In the genomic region with DNA sequence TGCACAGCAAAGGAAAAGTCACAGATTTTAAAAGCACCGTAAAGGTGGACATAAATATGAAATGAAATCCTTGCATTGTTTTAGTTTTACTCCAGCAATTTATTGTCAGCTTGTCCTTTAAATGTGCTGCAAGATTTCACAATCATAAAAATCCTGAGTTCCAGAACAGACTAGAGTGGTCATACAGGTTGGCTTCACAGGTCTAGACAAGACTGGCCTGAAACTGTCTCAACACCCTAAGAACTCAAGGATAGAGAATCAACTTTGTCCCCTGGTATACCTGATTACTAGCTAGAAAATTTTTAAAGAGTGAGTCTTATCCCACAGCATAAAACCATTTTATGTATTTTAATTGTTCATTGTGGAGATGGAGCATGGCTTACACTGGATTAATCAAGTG, we compare ENCODE assay signal across 19 cellular contexts.
DNase-seq lines count a peak whose midpoint lies in the region; ATAC-seq, FAIRE-seq and TF ChIP-seq lines count a peak whose summit lies in the region.
"Had no signal": no experiment of that assay in that cellular context is flagged by ENCODE, and none has a peak within 500 bp of the region (broad histone marks: within the 10 kb centered on the region; RNA-seq: fewer than 3 reads in every experiment).

No MANE protein-coding gene starts in this region.

- H3K27ac ChIP-seq in HepG2 (ENCODE audit: extremely low read length, insufficient read depth, low read length) (no peak overlapping the region), right lobe of liver (no peak overlapping the region), foreskin keratinocyte (no peak overlapping the region)
- H3K27ac ChIP-seq: BLaER1 treated with 17β-estradiol and CSF1 and Interleukin-3, amounts not matched to agents 10 nM and 100 nM; HL-60 had no signal

- CTCF ChIA-PET in HepG2 (lab: Yijun Ruan, JAX; ENCODE audit: low intra/inter-chr PET ratio, low total read pairs) = no interaction called here

- no peaks in the 10 kb centered on the region for H3K79me2 ChIP-seq in HepG2 (ENCODE audit: insufficient read depth, low read length)

- in situ Hi-C loops in HepG2 (cut with HindIII; ENCODE audit: extremely low pct_ligation_motif_present, low pct_unique_long_range_greater_than_20kb) = no loop called here

- no TSS peak for BruUV-seq in HepG2 (replicated peaks; lab: Mats Ljungman, UMichigan)

- no peak for TF ChIP-seq EP300 in HepG2 (IDR thresholded peaks at IDR 0.05; ENCODE audit: low read depth in 2 of 2, low read length in 2 of 2)
- TF ChIP-seq EP300 in HepG2 (CRISPR knock-in tag; IDR thresholded peaks at IDR 0.05; ENCODE audit: borderline replicate concordance) = no peak

- H3K4me3 ChIP-seq in HepG2 (replicated peaks in 1 of 3; ENCODE audit: insufficient read depth in 1 of 3, low read depth in 2 of 3, low read length in 3 of 3) (no peak overlapping the region), right lobe of liver (no peak overlapping the region), epithelial cell of esophagus (ENCODE audit: low read length) (no peak overlapping the region)
- H3K4me3 ChIP-seq: BLaER1 treated with 17β-estradiol and CSF1 and Interleukin-3, amounts not matched to agents 10 nM and 100 nM had no signal

- TF ChIP-seq CTCF in HepG2 (CRISPR knock-in tag; IDR thresholded peaks at IDR 0.05) (no peak), right lobe of liver (IDR thresholded peaks at IDR 0.05) (no peak), epithelial cell of esophagus (IDR thresholded peaks at IDR 0.05; ENCODE audit: insufficient read depth, low read depth, low read length, missing control alignments) (no peak), foreskin keratinocyte (conservative IDR thresholded peaks at IDR 0.05) (no peak)

- H3K4me2 ChIP-seq in HepG2 (ENCODE audit: low read depth, low read length) = no peak overlapping the region
- H3K4me2 ChIP-seq: BLaER1 treated with 17β-estradiol and CSF1 and Interleukin-3, amounts not matched to agents 10 nM and 100 nM had no signal

- H3K4me1 ChIP-seq in HepG2 (ENCODE audit: insufficient read depth, low read length) (no peaks in the 10 kb centered on the region), right lobe of liver (no peaks in the 10 kb centered on the region), foreskin keratinocyte (no peaks in the 10 kb centered on the region)
- H3K4me1 ChIP-seq: BLaER1 treated with 17β-estradiol and CSF1 and Interleukin-3, amounts not matched to agents 10 nM and 100 nM had no signal

- no peaks in the 10 kb centered on the region for H3K36me3 ChIP-seq in HepG2 (replicated peaks in 1 of 2; ENCODE audit: control insufficient read depth in 1 of 2, insufficient read depth in 2 of 2, low read length in 2 of 2)
- H3K36me3 ChIP-seq in right lobe of liver = no peaks in the 10 kb centered on the region
- H3K36me3 ChIP-seq: BLaER1 treated with 17β-estradiol and CSF1 and Interleukin-3, amounts not matched to agents 10 nM and 100 nM had no signal

- H4K20me1 ChIP-seq in HepG2 (ENCODE audit: insufficient read depth, low read length) = no peaks in the 10 kb centered on the region
- H4K20me1 ChIP-seq: BLaER1 treated with 17β-estradiol and CSF1 and Interleukin-3, amounts not matched to agents 10 nM and 100 nM had no signal

- no peak for DNase-seq in HepG2 (ENCODE audit: low spot score)
- DNase-seq in right lobe of liver = no peak
- DNase-seq in epithelial cell of esophagus (ENCODE audit: low read depth) = peak; percentile 95
- peak; percentile 69 to 86 for DNase-seq in foreskin keratinocyte
- no peak for DNase-seq in cortex of kidney (lab: John Stamatoyannopoulos, UW)
- DNase-seq in SKM-1 treated with dmso at 0.1 percent for 144 hours (lab: John Stamatoyannopoulos, UW; ENCODE audit: unreplicated experiment) = no peak
- DNase-seq: 8988T; Calu3; CD8-positive, alpha-beta T cell; DMS79 treated with DMSO at 0.1 percent for 48 hours; GF-D8; GOT3; H7; HFFc6 had no signal

- TF ChIP-seq POLR2A in HepG2 (IDR thresholded peaks at IDR 0.05; ENCODE audit: insufficient read depth in 1 of 2, low read depth in 2 of 2, low read length in 2 of 2) = no peak
- TF ChIP-seq POLR2A in right lobe of liver (IDR thresholded peaks at IDR 0.05) = no peak

- no peak for FAIRE-seq in HepG2 (lab: Jason Lieb, UNC)
- FAIRE-seq: HTR-8/SVneo had no signal

- no peak for TF ChIP-seq RAD21 in HepG2 (CRISPR knock-in tag; IDR thresholded peaks at IDR 0.05)

- H3K9me3 ChIP-seq in HepG2 (ENCODE audit: low read length) (no peaks in the 10 kb centered on the region), right lobe of liver (no peaks in the 10 kb centered on the region)
- H3K9me3 ChIP-seq: BLaER1 treated with 17β-estradiol and CSF1 and Interleukin-3, amounts not matched to agents 10 nM and 100 nM had no signal

- POLR2A ChIA-PET in HepG2 (lab: Yijun Ruan, JAX) = no interaction called here

- intact Hi-C loops in HepG2 (cut with micrococcal nuclease; ENCODE audit: unreplicated experiment) = no loop called here
- intact Hi-C loops in right lobe of liver (cut with DNase I) = no loop called here

- no peaks in the 10 kb centered on the region; a peak in 1 of 5 replicates for H3K27me3 ChIP-seq in HepG2 (ENCODE audit: control insufficient read depth in 1 of 2, insufficient read depth in 2 of 2, low read length in 2 of 2)
- H3K27me3 ChIP-seq in right lobe of liver = no peaks in the 10 kb centered on the region
- H3K27me3 ChIP-seq in foreskin keratinocyte = no peaks in the 10 kb centered on the region
- H3K27me3 ChIP-seq: BLaER1 treated with 17β-estradiol and CSF1 and Interleukin-3, amounts not matched to agents 10 nM and 100 nM had no signal

- 70% methylated on average over 1 of the region's 1 CpG for WGBS in HepG2 (ENCODE audit: low lambda C conversion rate)
- WGBS in right lobe of liver (ENCODE audit: insufficient coverage, low coverage, low lambda C conversion rate, missing lambda C conversion rate) = 67% methylated on average over 1 of the region's 1 CpG

- no peak overlapping the region for H3K9ac ChIP-seq in HepG2 (ENCODE audit: insufficient read depth, low read depth, low read length)
- H3K9ac ChIP-seq: BLaER1 treated with 17β-estradiol and CSF1 and Interleukin-3, amounts not matched to agents 10 nM and 100 nM had no signal

- ATAC-seq in HepG2 (no peak), right lobe of liver (no peak), foreskin keratinocyte (peak; percentile 85), GM18907 (IDR thresholded peaks at IDR 0.05; ENCODE audit: unreplicated experiment) (no peak)
- ATAC-seq: CD8-positive, alpha-beta T cell; HCT116 had no signal

- H2AFZ ChIP-seq in HepG2 (ENCODE audit: low read length) = no peak overlapping the region

TF ChIP-seq in HepG2, 621 proteins besides CTCF, POLR2A, EP300 and RAD21 (continues in another document):
- TF ChIP-seq, protein P1, sequence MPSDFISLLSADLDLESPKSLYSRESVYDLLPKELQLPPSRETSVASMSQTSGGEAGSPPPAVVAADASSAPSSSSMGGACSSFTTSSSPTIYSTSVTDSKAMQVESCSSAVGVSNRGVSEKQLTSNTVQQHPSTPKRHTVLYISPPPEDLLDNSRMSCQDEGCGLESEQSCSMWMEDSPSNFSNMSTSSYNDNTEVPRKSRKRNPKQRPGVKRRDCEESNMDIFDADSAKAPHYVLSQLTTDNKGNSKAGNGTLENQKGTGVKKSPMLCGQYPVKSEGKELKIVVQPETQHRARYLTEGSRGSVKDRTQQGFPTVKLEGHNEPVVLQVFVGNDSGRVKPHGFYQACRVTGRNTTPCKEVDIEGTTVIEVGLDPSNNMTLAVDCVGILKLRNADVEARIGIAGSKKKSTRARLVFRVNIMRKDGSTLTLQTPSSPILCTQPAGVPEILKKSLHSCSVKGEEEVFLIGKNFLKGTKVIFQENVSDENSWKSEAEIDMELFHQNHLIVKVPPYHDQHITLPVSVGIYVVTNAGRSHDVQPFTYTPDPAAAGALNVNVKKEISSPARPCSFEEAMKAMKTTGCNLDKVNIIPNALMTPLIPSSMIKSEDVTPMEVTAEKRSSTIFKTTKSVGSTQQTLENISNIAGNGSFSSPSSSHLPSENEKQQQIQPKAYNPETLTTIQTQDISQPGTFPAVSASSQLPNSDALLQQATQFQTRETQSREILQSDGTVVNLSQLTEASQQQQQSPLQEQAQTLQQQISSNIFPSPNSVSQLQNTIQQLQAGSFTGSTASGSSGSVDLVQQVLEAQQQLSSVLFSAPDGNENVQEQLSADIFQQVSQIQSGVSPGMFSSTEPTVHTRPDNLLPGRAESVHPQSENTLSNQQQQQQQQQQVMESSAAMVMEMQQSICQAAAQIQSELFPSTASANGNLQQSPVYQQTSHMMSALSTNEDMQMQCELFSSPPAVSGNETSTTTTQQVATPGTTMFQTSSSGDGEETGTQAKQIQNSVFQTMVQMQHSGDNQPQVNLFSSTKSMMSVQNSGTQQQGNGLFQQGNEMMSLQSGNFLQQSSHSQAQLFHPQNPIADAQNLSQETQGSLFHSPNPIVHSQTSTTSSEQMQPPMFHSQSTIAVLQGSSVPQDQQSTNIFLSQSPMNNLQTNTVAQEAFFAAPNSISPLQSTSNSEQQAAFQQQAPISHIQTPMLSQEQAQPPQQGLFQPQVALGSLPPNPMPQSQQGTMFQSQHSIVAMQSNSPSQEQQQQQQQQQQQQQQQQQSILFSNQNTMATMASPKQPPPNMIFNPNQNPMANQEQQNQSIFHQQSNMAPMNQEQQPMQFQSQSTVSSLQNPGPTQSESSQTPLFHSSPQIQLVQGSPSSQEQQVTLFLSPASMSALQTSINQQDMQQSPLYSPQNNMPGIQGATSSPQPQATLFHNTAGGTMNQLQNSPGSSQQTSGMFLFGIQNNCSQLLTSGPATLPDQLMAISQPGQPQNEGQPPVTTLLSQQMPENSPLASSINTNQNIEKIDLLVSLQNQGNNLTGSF (CRISPR knock-in tag; IDR thresholded peaks at IDR 0.05) = no peak
- TF ChIP-seq ZNF317 (CRISPR knock-in tag; IDR thresholded peaks at IDR 0.05) = no peak
- no peak for TF ChIP-seq FOXP1 (IDR thresholded peaks at IDR 0.05)
- TF ChIP-seq FOXP1 (CRISPR knock-in tag; IDR thresholded peaks at IDR 0.05) = no peak
- no peak for TF ChIP-seq ETV5 (CRISPR knock-in tag; IDR thresholded peaks at IDR 0.05; ENCODE audit: borderline replicate concordance)
- no peak for TF ChIP-seq ZNF550 (CRISPR knock-in tag; IDR thresholded peaks at IDR 0.05; ENCODE audit: borderline replicate concordance)
- TF ChIP-seq CEBPB (IDR thresholded peaks at IDR 0.05; ENCODE audit: borderline replicate concordance, low read depth, low read length) = peak; percentile 24; the same call in 1 of the 2 replicates
- TF ChIP-seq, protein P2, sequence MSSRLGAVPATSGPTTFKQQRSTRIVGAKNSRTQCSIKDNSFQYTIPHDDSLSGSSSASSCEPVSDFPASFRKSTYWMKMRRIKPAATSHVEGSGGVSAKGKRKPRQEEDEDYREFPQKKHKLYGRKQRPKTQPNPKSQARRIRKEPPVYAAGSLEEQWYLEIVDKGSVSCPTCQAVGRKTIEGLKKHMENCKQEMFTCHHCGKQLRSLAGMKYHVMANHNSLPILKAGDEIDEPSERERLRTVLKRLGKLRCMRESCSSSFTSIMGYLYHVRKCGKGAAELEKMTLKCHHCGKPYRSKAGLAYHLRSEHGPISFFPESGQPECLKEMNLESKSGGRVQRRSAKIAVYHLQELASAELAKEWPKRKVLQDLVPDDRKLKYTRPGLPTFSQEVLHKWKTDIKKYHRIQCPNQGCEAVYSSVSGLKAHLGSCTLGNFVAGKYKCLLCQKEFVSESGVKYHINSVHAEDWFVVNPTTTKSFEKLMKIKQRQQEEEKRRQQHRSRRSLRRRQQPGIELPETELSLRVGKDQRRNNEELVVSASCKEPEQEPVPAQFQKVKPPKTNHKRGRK (CRISPR knock-in tag; IDR thresholded peaks at IDR 0.05) = no peak

Comparison
In these comparisons a context has a peak if more than half of its experiments do, and no peak if none do; other contexts are left out.
1. DNase-seq: peak in epithelial cell of esophagus (single experiment) and foreskin keratinocyte (2 of 2); none in HepG2 (single experiment), right lobe of liver (0 of 3), cortex of kidney (single experiment) and SKM-1 treated with dmso at 0.1 percent for 144 hours (single experiment).